In genomic region chr10:13706175-13706574, GRCh38 we compare ENCODE assay signal across 11 cellular contexts.
DNase-seq lines count a peak whose midpoint lies in the region; ATAC-seq, FAIRE-seq and TF ChIP-seq lines count a peak whose summit lies in the region.
"Had no signal": no experiment of that assay in that cellular context is flagged by ENCODE, and none has a peak within 500 bp of the region (broad histone marks: within the 10 kb centered on the region; RNA-seq: fewer than 3 reads in every experiment).

No MANE protein-coding gene starts in this region.

- no peak for FAIRE-seq in pancreas (lab: Jason Lieb, UNC)
- no peak for FAIRE-seq in small intestine (lab: Jason Lieb, UNC)

- peak overlapping the region; percentile 98 for H3K4me3 Mint-ChIP-seq in Caco-2 (ENCODE audit: unreplicated experiment)

- BruUV-seq in Caco-2 (replicated peaks; lab: Mats Ljungman, UMichigan) = no TSS peak

- peak overlapping the region; percentile 95 for H3K27ac Mint-ChIP-seq in Caco-2 (ENCODE audit: unreplicated experiment)
- H3K27ac Mint-ChIP-seq: activated naive CD8-positive, alpha-beta T cell treated with anti-CD3 and anti-CD28 coated beads, Interleukin-2, amount 10 ng/mL, durations not matched to agents 7 days and 5 days had no signal

- peaks cover 62% of the 10 kb centered on the region for H3K4me1 ChIP-seq in Caco-2
- H3K4me1 ChIP-seq in pancreas = peaks cover 0 to 15% (median 6%) of the 10 kb centered on the region in 3 donors
- no peaks in the 10 kb centered on the region for H3K4me1 ChIP-seq in small intestine (ENCODE audit: control insufficient read depth in 2 of 2, insufficient read depth in 1 of 2, low read depth in 1 of 2, low read length in 1 of 2)

- H3K4me1 Mint-ChIP-seq in Caco-2 (ENCODE audit: low read depth, unreplicated experiment) = peaks cover 72% of the 10 kb centered on the region

- peaks cover 40% of the 10 kb centered on the region for H3K36me3 Mint-ChIP-seq in Caco-2 (ENCODE audit: insufficient read depth, unreplicated experiment)
- H3K36me3 Mint-ChIP-seq: activated naive CD8-positive, alpha-beta T cell treated with anti-CD3 and anti-CD28 coated beads, Interleukin-2, amount 10 ng/mL, durations not matched to agents 7 days and 5 days had no signal

- intact Hi-C loops in Caco-2 (cut with micrococcal nuclease; ENCODE audit: unreplicated experiment) (loop anchor here (5.0 kb wide), 2 partner anchors 44 to 94 kb away; no protein-coding TSS in a partner anchor), pancreas (cut with DNase I) (loop anchor here in 1 of 3 donors (10.0 kb wide), 1 partner anchor 69 kb away; no protein-coding TSS in a partner anchor)

- H3K36me3 ChIP-seq in Caco-2 (ENCODE audit: control insufficient read depth, insufficient read depth, low read length) (peaks cover 2% of the 10 kb centered on the region; the same call in 1 of the 2 replicates), pancreas (peaks cover 0 to 2% (median 0%) of the 10 kb centered on the region in 3 donors), small intestine (ENCODE audit: control insufficient read depth in 2 of 2, insufficient read depth in 2 of 2, low read length in 2 of 2) (no peaks in the 10 kb centered on the region)

- H3K27me3 Mint-ChIP-seq in Caco-2 (ENCODE audit: insufficient read depth, unreplicated experiment) = no peaks in the 10 kb centered on the region

- H3K9me3 Mint-ChIP-seq in Caco-2 (ENCODE audit: unreplicated experiment) = no peaks in the 10 kb centered on the region
- H3K9me3 Mint-ChIP-seq: activated naive CD8-positive, alpha-beta T cell treated with anti-CD3 and anti-CD28 coated beads, Interleukin-2, amount 10 ng/mL, durations not matched to agents 7 days and 5 days had no signal

- H3K4me3 ChIP-seq in Caco-2 (ENCODE audit: low read depth, low read length) = peak overlapping the region; percentile 47
- H3K4me3 ChIP-seq in WI38 (ENCODE audit: low read depth, low read length) = peak overlapping the region; percentile 67
- peak overlapping the region; percentile 73 for H3K4me3 ChIP-seq in fibroblast of the aortic adventitia (ENCODE audit: low read depth, low read length)
- peak overlapping the region; percentile 47 to 68 (median 62) for H3K4me3 ChIP-seq in pancreas
- H3K4me3 ChIP-seq in small intestine (ENCODE audit: low read depth in 1 of 2, low read length in 2 of 2) = no peak overlapping the region

- CTCF ChIA-PET in Caco-2 (lab: Charles Lee) = interaction anchor here (0.8 to 3.5 kb wide), 5 partner anchors 9 to 20 kb away, joined by 3 to 23 read pairs (median 4); no protein-coding TSS in a partner anchor

- no peaks in the 10 kb centered on the region for H3K9me3 ChIP-seq in Caco-2
- H3K9me3 ChIP-seq in pancreas = no peaks in the 10 kb centered on the region
- H3K9me3 ChIP-seq in small intestine (ENCODE audit: control insufficient read depth, low read depth) = no peaks in the 10 kb centered on the region

- DNase-seq in Caco-2 = no peak
- DNase-seq in fibroblast of the aortic adventitia (ENCODE audit: low read depth) = no peak
- DNase-seq in pancreas = no peak
- DNase-seq in NCI-H1694 (lab: John Stamatoyannopoulos, UW) = no peak
- DNase-seq in effector CD4-positive, alpha-beta T cell = no peak
- DNase-seq in small intestine = no peak
- no peak for DNase-seq in stimulated activated CD4-positive, alpha-beta T cell treated with anti-CD3 and anti-CD28 coated beads, Interleukin-4, amount 100 ng/mL, for 4 hours
- DNase-seq: activated naive CD8-positive, alpha-beta T cell treated with anti-CD3 and anti-CD28 coated beads, Interleukin-2, amount 10 ng/mL, durations not matched to agents 7 days and 5 days; NCI-H2081 had no signal

- 29 to 40% methylated on average over 4 of the region's 4 CpGs for WGBS in pancreas, 2 donors
- 53 to 67% (median 65%) methylated on average over 4 of the region's 4 CpGs for WGBS in small intestine, 3 donors

- no peak for TF ChIP-seq CTCF in Caco-2 (IDR thresholded peaks at IDR 0.05; ENCODE audit: insufficient read depth in 1 of 2, low read depth in 1 of 2, low read length in 1 of 2, severe bottlenecking in 1 of 2, unreplicated experiment in 1 of 2)
- no peak for TF ChIP-seq CTCF in WI38 (IDR thresholded peaks at IDR 0.05; ENCODE audit: low read depth, low read length)
- TF ChIP-seq CTCF in fibroblast of the aortic adventitia (IDR thresholded peaks at IDR 0.05; ENCODE audit: insufficient read depth, low read length) = no peak
- TF ChIP-seq CTCF in pancreas (IDR thresholded peaks at IDR 0.05) = no peak

- H3K27me3 ChIP-seq in Caco-2 (replicated peaks; ENCODE audit: control insufficient read depth, insufficient read depth, low read length) = no peaks in the 10 kb centered on the region
- H3K27me3 ChIP-seq in pancreas = no peaks in the 10 kb centered on the region
- no peaks in the 10 kb centered on the region for H3K27me3 ChIP-seq in small intestine (ENCODE audit: control insufficient read depth in 2 of 2, insufficient read depth in 2 of 2, low read length in 2 of 2)

- H3K27ac ChIP-seq in pancreas (no peak overlapping the region), small intestine (ENCODE audit: low read depth in 1 of 2, low read length in 1 of 2) (no peak overlapping the region)

- no peak for ATAC-seq in pancreas
- ATAC-seq: HCT116 had no signal

- POLR2A ChIA-PET in Caco-2 (lab: Charles Lee) = interaction anchor here (1.0 to 4.2 kb wide), 3 partner anchors 9 to 479 kb away, joined by 3 to 30 read pairs (median 9); no protein-coding TSS in a partner anchor

Comparison
In these comparisons a context has a peak if more than half of its experiments do, and no peak if none do; other contexts are left out.
1. H3K4me3 ChIP-seq: peak in Caco-2 (single experiment), WI38 (single experiment), fibroblast of the aortic adventitia (single experiment) and pancreas (4 of 4); none in small intestine (0 of 2).